ENCODE assay signal across 1 cellular context in genomic region chr7:137953692-137954470, GRCh38.
TF ChIP-seq lines count a peak whose summit lies in the region.

No MANE protein-coding gene starts in this region.

TF ChIP-seq in K562, 482 proteins besides CTCF, POLR2A, EP300 and RAD21 (continued from another document and continues in another):
- no peak for TF ChIP-seq ZBTB5 (IDR thresholded peaks at IDR 0.05)
- no peak for TF ChIP-seq ZNF232 (CRISPR knock-in tag; IDR thresholded peaks at IDR 0.05)
- TF ChIP-seq NR4A1 (CRISPR knock-in tag; IDR thresholded peaks at IDR 0.05): no peak
- TF ChIP-seq NR4A1 (tag; IDR thresholded peaks at IDR 0.05): no peak
- TF ChIP-seq ZNF76 (CRISPR knock-in tag; IDR thresholded peaks at IDR 0.05; ENCODE audit: borderline replicate concordance): no peak
- TF ChIP-seq ATF4 (CRISPR knock-in tag; IDR thresholded peaks at IDR 0.05): no peak
- no peak for TF ChIP-seq ZNF644 (tag; IDR thresholded peaks at IDR 0.05; ENCODE audit: low read depth)
- no peak for TF ChIP-seq CBX8 (IDR thresholded peaks at IDR 0.05; ENCODE audit: borderline replicate concordance, extremely low read depth, low read depth, low read length, poor library complexity, severe bottlenecking)
- TF ChIP-seq ZNF384 (IDR thresholded peaks at IDR 0.05; ENCODE audit: low read depth, low read length): peak; percentile 70
- no peak for TF ChIP-seq ZNF253 (CRISPR knock-in tag; conservative IDR thresholded peaks at IDR 0.05)
- TF ChIP-seq, protein P1, sequence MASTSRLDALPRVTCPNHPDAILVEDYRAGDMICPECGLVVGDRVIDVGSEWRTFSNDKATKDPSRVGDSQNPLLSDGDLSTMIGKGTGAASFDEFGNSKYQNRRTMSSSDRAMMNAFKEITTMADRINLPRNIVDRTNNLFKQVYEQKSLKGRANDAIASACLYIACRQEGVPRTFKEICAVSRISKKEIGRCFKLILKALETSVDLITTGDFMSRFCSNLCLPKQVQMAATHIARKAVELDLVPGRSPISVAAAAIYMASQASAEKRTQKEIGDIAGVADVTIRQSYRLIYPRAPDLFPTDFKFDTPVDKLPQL (IDR thresholded peaks at IDR 0.05; ENCODE audit: extremely low read depth, insufficient read length): no peak
- peak; percentile 75; the same call in 1 of the 2 replicates for TF ChIP-seq MIER1 (IDR thresholded peaks at IDR 0.05; ENCODE audit: low read depth)
- TF ChIP-seq KLF16 (IDR thresholded peaks at IDR 0.05): no peak
- no peak for TF ChIP-seq TFAM (CRISPR knock-in tag; conservative IDR thresholded peaks at IDR 0.05)
- no peak for TF ChIP-seq E2F1 (CRISPR knock-in tag; IDR thresholded peaks at IDR 0.05)
- no peak for TF ChIP-seq ARNT (IDR thresholded peaks at IDR 0.05)
- no peak for TF ChIP-seq POLR3A (IDR thresholded peaks at IDR 0.05; ENCODE audit: borderline replicate concordance, extremely low read depth, insufficient read depth, insufficient read length)
- no peak for TF ChIP-seq ZNF239 (CRISPR knock-in tag; IDR thresholded peaks at IDR 0.05)
- peak; percentile 86 for TF ChIP-seq ZNF75A (CRISPR knock-in tag; IDR thresholded peaks at IDR 0.05)
- TF ChIP-seq CHD1 (IDR thresholded peaks at IDR 0.05; ENCODE audit: low read length): no peak
- TF ChIP-seq HDAC1 (IDR thresholded peaks at IDR 0.05): peak in 1 of 2 experiments; percentile 40; a peak in 1 of 4 replicates
- TF ChIP-seq, protein P2, sequence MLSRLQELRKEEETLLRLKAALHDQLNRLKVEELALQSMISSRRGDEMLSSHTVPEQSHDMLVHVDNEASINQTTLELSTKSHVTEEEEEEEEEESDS (CRISPR knock-in tag; IDR thresholded peaks at IDR 0.05): no peak
- TF ChIP-seq ZNF197 (CRISPR knock-in tag; IDR thresholded peaks at IDR 0.05; ENCODE audit: low read depth): no peak
- TF ChIP-seq, protein P3, sequence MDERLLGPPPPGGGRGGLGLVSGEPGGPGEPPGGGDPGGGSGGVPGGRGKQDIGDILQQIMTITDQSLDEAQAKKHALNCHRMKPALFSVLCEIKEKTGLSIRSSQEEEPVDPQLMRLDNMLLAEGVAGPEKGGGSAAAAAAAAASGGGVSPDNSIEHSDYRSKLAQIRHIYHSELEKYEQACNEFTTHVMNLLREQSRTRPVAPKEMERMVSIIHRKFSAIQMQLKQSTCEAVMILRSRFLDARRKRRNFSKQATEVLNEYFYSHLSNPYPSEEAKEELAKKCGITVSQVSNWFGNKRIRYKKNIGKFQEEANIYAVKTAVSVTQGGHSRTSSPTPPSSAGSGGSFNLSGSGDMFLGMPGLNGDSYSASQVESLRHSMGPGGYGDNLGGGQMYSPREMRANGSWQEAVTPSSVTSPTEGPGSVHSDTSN (CRISPR knock-in tag; IDR thresholded peaks at IDR 0.05; ENCODE audit: low read depth): no peak
- TF ChIP-seq, protein P3 (tag; conservative IDR thresholded peaks at IDR 0.05; ENCODE audit: low read depth): peak; percentile 39
- no peak for TF ChIP-seq CAMTA2 (CRISPR knock-in tag; conservative IDR thresholded peaks at IDR 0.05)
- TF ChIP-seq SRSF3 (IDR thresholded peaks at IDR 0.05; ENCODE audit: insufficient read depth, low read length): no peak
- no peak for TF ChIP-seq CREB3L1 (IDR thresholded peaks at IDR 0.05; ENCODE audit: borderline replicate concordance, low read depth)
- TF ChIP-seq TEAD4 (IDR thresholded peaks at IDR 0.05; ENCODE audit: low read length): peak; percentile 43
- no peak for TF ChIP-seq TEAD4 (CRISPR knock-in tag; IDR thresholded peaks at IDR 0.05; ENCODE audit: borderline replicate concordance)
- peak; percentile 72 for TF ChIP-seq ZEB2 (IDR thresholded peaks at IDR 0.05)
- TF ChIP-seq HDAC3 (IDR thresholded peaks at IDR 0.05; ENCODE audit: borderline replicate concordance, partially characterized antibody): no peak
- TF ChIP-seq NR2F6 (CRISPR knock-in tag; IDR thresholded peaks at IDR 0.05): no peak
- TF ChIP-seq DACH1 (IDR thresholded peaks at IDR 0.05; ENCODE audit: partially characterized antibody): peak; percentile 74
- peak; percentile 74 for TF ChIP-seq TCF3 (CRISPR knock-in tag; IDR thresholded peaks at IDR 0.05)
- peak; percentile 98 for TF ChIP-seq FOXJ2 (tag; IDR thresholded peaks at IDR 0.05)
- TF ChIP-seq TAF7 (tag; IDR thresholded peaks at IDR 0.05): no peak
- no peak for TF ChIP-seq FOXM1 (IDR thresholded peaks at IDR 0.05; ENCODE audit: low read depth)
- no peak for TF ChIP-seq FOXM1 (CRISPR knock-in tag; IDR thresholded peaks at IDR 0.05; ENCODE audit: low read depth)
- peak; percentile 36 to 90; a peak in 2 of 4 replicates for TF ChIP-seq FOXA3 (CRISPR knock-in tag; conservative IDR thresholded peaks at IDR 0.05 in 1 of 2, IDR thresholded peaks at IDR 0.05 in 1 of 2)
- TF ChIP-seq HDAC2 (IDR thresholded peaks at IDR 0.05): no peak
- TF ChIP-seq, protein P4, sequence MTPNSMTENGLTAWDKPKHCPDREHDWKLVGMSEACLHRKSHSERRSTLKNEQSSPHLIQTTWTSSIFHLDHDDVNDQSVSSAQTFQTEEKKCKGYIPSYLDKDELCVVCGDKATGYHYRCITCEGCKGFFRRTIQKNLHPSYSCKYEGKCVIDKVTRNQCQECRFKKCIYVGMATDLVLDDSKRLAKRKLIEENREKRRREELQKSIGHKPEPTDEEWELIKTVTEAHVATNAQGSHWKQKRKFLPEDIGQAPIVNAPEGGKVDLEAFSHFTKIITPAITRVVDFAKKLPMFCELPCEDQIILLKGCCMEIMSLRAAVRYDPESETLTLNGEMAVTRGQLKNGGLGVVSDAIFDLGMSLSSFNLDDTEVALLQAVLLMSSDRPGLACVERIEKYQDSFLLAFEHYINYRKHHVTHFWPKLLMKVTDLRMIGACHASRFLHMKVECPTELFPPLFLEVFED (CRISPR knock-in tag; conservative IDR thresholded peaks at IDR 0.05): no peak
- no peak for TF ChIP-seq ZNF280B (CRISPR knock-in tag; IDR thresholded peaks at IDR 0.05)
- TF ChIP-seq ZFX (CRISPR knock-in tag; IDR thresholded peaks at IDR 0.05): no peak
- TF ChIP-seq ZNF143 (CRISPR knock-in tag; IDR thresholded peaks at IDR 0.05): no peak
- TF ChIP-seq HNRNPL (IDR thresholded peaks at IDR 0.05; ENCODE audit: low read depth, low read length): no peak
- no peak for TF ChIP-seq GABPB2 (CRISPR knock-in tag; conservative IDR thresholded peaks at IDR 0.05)
- TF ChIP-seq ZNF184 (CRISPR knock-in tag; IDR thresholded peaks at IDR 0.05): no peak
- 0 out of 2 replicates have a peak, but pooled peaks have one; percentile 15 for TF ChIP-seq EHMT2 (IDR thresholded peaks at IDR 0.05)
- TF ChIP-seq ZNF263 (CRISPR knock-in tag; IDR thresholded peaks at IDR 0.05; ENCODE audit: borderline replicate concordance): no peak
- no peak for TF ChIP-seq RBM39 (optimal IDR thresholded peaks at IDR 0.05; ENCODE audit: low read depth, low read length)
- 0 out of 2 replicates have a peak, but pooled peaks have one; percentile 13 for TF ChIP-seq MTA2 (IDR thresholded peaks at IDR 0.05; ENCODE audit: low read depth)
- TF ChIP-seq, protein P5, sequence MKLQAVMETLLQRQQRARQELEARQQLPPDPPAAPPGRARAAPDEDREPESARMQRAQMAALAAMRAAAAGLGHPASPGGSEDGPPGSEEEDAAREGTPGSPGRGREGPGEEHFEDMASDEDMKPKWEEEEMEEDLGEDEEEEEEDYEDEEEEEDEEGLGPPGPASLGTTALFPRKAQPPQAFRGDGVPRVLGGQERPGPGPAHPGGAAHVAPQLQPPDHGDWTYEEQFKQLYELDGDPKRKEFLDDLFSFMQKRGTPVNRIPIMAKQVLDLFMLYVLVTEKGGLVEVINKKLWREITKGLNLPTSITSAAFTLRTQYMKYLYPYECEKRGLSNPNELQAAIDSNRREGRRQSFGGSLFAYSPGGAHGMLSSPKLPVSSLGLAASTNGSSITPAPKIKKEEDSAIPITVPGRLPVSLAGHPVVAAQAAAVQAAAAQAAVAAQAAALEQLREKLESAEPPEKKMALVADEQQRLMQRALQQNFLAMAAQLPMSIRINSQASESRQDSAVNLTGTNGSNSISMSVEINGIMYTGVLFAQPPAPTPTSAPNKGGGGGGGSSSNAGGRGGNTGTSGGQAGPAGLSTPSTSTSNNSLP (IDR thresholded peaks at IDR 0.05; ENCODE audit: borderline replicate concordance, low read depth, low read length): no peak
- TF ChIP-seq POLR2B (IDR thresholded peaks at IDR 0.05; ENCODE audit: low read depth, partially characterized antibody): no peak
- TF ChIP-seq ARID2 (IDR thresholded peaks at IDR 0.05): peak; percentile 21; the same call in 1 of the 2 replicates
- TF ChIP-seq E4F1 (CRISPR knock-in tag; IDR thresholded peaks at IDR 0.05; ENCODE audit: borderline replicate concordance): no peak
- no peak for TF ChIP-seq ESRRB (CRISPR knock-in tag; IDR thresholded peaks at IDR 0.05; ENCODE audit: borderline replicate concordance)
- TF ChIP-seq LARP7 (IDR thresholded peaks at IDR 0.05): no peak
- no peak for TF ChIP-seq CBX3 (IDR thresholded peaks at IDR 0.05; ENCODE audit: borderline replicate concordance in 1 of 2, low read length in 2 of 2)
